Comparison of ENCODE assay signal across 8 cellular contexts in genomic region chr11:74929431-74930363, GRCh38. TPM values are rescaled to one million over a fixed set of nuclear protein-coding genes. Genes with fewer than 3 reads are reported as not detected.
DNase-seq lines count a peak whose midpoint lies in the region; ATAC-seq and TF ChIP-seq lines count a peak whose summit lies in the region.

No MANE protein-coding gene starts in this region.

- DNase-seq in BJ (ENCODE audit: low read depth) (no peak), MG63 (peak; percentile 39), RPMI7951 (ENCODE audit: low read depth) (peak; percentile 86), foreskin fibroblast (peak; percentile 88 to 95), occipital lobe (lab: John Stamatoyannopoulos, UW) (peak; percentile 31), tibial nerve (ENCODE audit: low spot score in 2 of 2) (peak; percentile 53 to 90)

- no peak for TF ChIP-seq EP300 in tibial nerve (IDR thresholded peaks at IDR 0.05)

- H3K27me3 ChIP-seq in BJ (ENCODE audit: control insufficient read depth, insufficient read depth, low read length) (no peaks in the 10 kb centered on the region), MG63 (no peaks in the 10 kb centered on the region), tibial nerve (no peaks in the 10 kb centered on the region)

- peak; percentile 71 for ATAC-seq in GM19395 (IDR thresholded peaks at IDR 0.05; ENCODE audit: unreplicated experiment)
- peak; percentile 50 for ATAC-seq in activated T-helper 17 cell treated with anti-CD3 and anti-CD28 coated beads, Interleukin-2, amount 50 U/mL, for 72 hours (replicated peaks)

- POLR2A ChIA-PET in BJ (lab: Charles Lee), result no interaction called here

- peaks cover 28% of the 10 kb centered on the region for H3K36me3 Mint-ChIP-seq in activated T-helper 17 cell treated with anti-CD3 and anti-CD28 coated beads, Interleukin-2, amount 50 U/mL, for 72 hours (ENCODE audit: low read depth)

- no peaks in the 10 kb centered on the region for H3K36me3 ChIP-seq in BJ (ENCODE audit: control insufficient read depth, insufficient read depth, low read length)
- peaks cover 5% of the 10 kb centered on the region for H3K36me3 ChIP-seq in MG63
- peaks cover 0 to 92% (median 5%) of the 10 kb centered on the region in 3 donors for H3K36me3 ChIP-seq in tibial nerve

- H3K9me3 Mint-ChIP-seq in activated T-helper 17 cell treated with anti-CD3 and anti-CD28 coated beads, Interleukin-2, amount 50 U/mL, for 72 hours, result no peaks in the 10 kb centered on the region

- 54% methylated on average over 8 of the region's 8 CpGs for WGBS in tibial nerve, 2 donors

- no peak for TF ChIP-seq POLR2A in tibial nerve (IDR thresholded peaks at IDR 0.05)

- H3K9me3 ChIP-seq in MG63 (no peaks in the 10 kb centered on the region), tibial nerve (no peaks in the 10 kb centered on the region)

- H3K27ac Mint-ChIP-seq in activated T-helper 17 cell treated with anti-CD3 and anti-CD28 coated beads, Interleukin-2, amount 50 U/mL, for 72 hours, result no peak overlapping the region

- H3K27ac ChIP-seq in tibial nerve, result no peak overlapping the region

- H3K4me3 ChIP-seq in BJ (ENCODE audit: low read depth, low read length), result no peak overlapping the region
- H3K4me3 ChIP-seq in MG63, result no peak overlapping the region
- H3K4me3 ChIP-seq in foreskin fibroblast (ENCODE audit: low read depth in 1 of 2, low read length in 2 of 2), result no peak overlapping the region
- H3K4me3 ChIP-seq in tibial nerve, result no peak overlapping the region

- peaks cover 18% of the 10 kb centered on the region for H3K4me1 Mint-ChIP-seq in activated T-helper 17 cell treated with anti-CD3 and anti-CD28 coated beads, Interleukin-2, amount 50 U/mL, for 72 hours

- no peaks in the 10 kb centered on the region for H3K4me1 ChIP-seq in tibial nerve

- no peak overlapping the region for H3K4me3 Mint-ChIP-seq in activated T-helper 17 cell treated with anti-CD3 and anti-CD28 coated beads, Interleukin-2, amount 50 U/mL, for 72 hours

- no peaks in the 10 kb centered on the region for H3K27me3 Mint-ChIP-seq in activated T-helper 17 cell treated with anti-CD3 and anti-CD28 coated beads, Interleukin-2, amount 50 U/mL, for 72 hours

- TF ChIP-seq CTCF in BJ (IDR thresholded peaks at IDR 0.05; ENCODE audit: insufficient read depth, low read depth, low read length) (peak; percentile 80), foreskin fibroblast (IDR thresholded peaks at IDR 0.05; ENCODE audit: low read depth, low read length) (peak; percentile 83), tibial nerve (IDR thresholded peaks at IDR 0.05) (peak; percentile 65 to 87 (median 75))

- CTCF ChIA-PET in BJ (lab: Yijun Ruan, JAX), result interaction anchor here (0.6 to 9.3 kb wide), 29 partner anchors 9 to 319 kb away, joined by 3 to 107 read pairs (median 6); no protein-coding TSS in a partner anchor

RNA-seq across cellular contexts. Expression of gene XRRA1, which starts 19.2 kb away (rescaled TPM):
- polyA plus RNA-seq in BJ (2011; rRNA removed), result 6.4 and 6.8 TPM in 2 replicates
- 7.7 and 19.0 TPM in 2 replicates for polyA minus RNA-seq in BJ (2011; rRNA and poly(A)+ RNA removed)
- 1.1 and 64.7 TPM in 2 replicates for total RNA-seq in MG63 (2014; rRNA removed; shearing (Covaris generic); ENCODE audit: low replicate concordance)
- total RNA-seq in RPMI7951 (2014; rRNA removed; shearing (Covaris generic)), result 14.3 and 14.9 TPM in 2 replicates
- 10 to 100 TPM; 30.1 to 41.0 TPM for total RNA-seq in activated T-helper 17 cell treated with anti-CD3 and anti-CD28 coated beads, Interleukin-2, amount 50 U/mL, for 72 hours
- total RNA-seq in occipital lobe, result 10.1 TPM
- total RNA-seq in tibial nerve, result 10 to 100 TPM; 13.5 to 51.6 (median 25.3) TPM

RNA-seq across cellular contexts. Expression of gene SPCS2, which starts 19.4 kb away (rescaled TPM):
- polyA plus RNA-seq in BJ (2011; rRNA removed), result 68.3 and 160 TPM in 2 replicates
- polyA minus RNA-seq in BJ (2011; rRNA and poly(A)+ RNA removed), result 26.1 and 55.0 TPM in 2 replicates
- 15.6 and 17.1 TPM in 2 replicates for total RNA-seq in MG63 (2014; rRNA removed; shearing (Covaris generic); ENCODE audit: low replicate concordance)
- total RNA-seq in RPMI7951 (2014; rRNA removed; shearing (Covaris generic)), result 32.6 and 34.7 TPM in 2 replicates
- total RNA-seq in activated T-helper 17 cell treated with anti-CD3 and anti-CD28 coated beads, Interleukin-2, amount 50 U/mL, for 72 hours, result 100 to 1,000 TPM; 143 to 195 TPM
- total RNA-seq in occipital lobe (20.1 TPM), tibial nerve (10 to 100 TPM; 28.3 to 95.7 (median 61.7) TPM)

RNA-seq across cellular contexts. Expression of gene NEU3, which starts 59.0 kb away (rescaled TPM):
- polyA plus RNA-seq in BJ (2011; rRNA removed), result 4.8 and 7.5 TPM in 2 replicates
- 10.5 and 11.3 TPM in 2 replicates for polyA minus RNA-seq in BJ (2011; rRNA and poly(A)+ RNA removed)
- total RNA-seq in MG63 (2014; rRNA removed; shearing (Covaris generic); ENCODE audit: low replicate concordance), result 4.9 and 10.9 TPM in 2 replicates
- 5.5 and 5.9 TPM in 2 replicates for total RNA-seq in RPMI7951 (2014; rRNA removed; shearing (Covaris generic))
- 10 to 100 TPM; 19.5 to 26.4 TPM for total RNA-seq in activated T-helper 17 cell treated with anti-CD3 and anti-CD28 coated beads, Interleukin-2, amount 50 U/mL, for 72 hours
- total RNA-seq in occipital lobe (19.0 TPM), tibial nerve (10 to 100 TPM in 3 of 4 donors, 1 to 10 TPM in 1; 5.0 to 20.2 (median 12.7) TPM)
